In the genomic region with DNA sequence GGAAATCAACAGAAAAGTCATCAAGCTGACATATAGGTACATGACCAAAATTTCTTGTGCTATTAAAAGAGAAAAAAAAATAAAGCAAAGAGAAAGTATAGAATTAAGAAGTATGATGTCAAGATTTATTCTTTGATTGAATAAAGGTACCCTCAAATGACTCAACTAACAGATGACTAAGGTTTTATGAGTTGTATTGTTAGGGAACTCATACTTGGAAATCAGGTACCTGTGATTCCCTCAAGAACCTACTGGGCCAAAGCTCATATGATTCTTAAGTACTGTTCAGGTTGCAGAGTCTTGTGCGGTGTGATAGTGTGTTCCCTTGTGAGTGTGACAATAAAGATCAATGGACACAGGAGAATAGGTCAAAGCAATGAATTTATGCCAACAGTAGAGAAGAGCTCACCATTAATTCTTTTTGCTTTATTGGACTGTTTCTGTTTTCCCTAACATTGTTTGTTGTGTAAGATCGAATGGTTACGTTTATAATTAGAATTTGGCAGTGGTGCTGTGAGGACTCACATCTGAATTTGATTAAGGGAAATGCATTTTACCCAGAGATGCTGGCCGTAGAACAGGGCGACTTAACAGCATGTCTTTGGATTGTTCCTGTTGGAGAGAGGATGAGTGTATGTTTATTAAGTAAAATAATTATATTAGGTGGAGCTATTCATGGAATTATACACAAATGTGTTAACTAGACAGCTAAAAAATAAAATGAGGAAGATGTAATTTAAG, we compare ENCODE assay signal across 32 cellular contexts.
DNase-seq lines count a peak whose midpoint lies in the region; ATAC-seq and TF ChIP-seq lines count a peak whose summit lies in the region.
"Had no signal": no experiment of that assay in that cellular context is flagged by ENCODE, and none has a peak within 500 bp of the region (broad histone marks: within the 10 kb centered on the region; RNA-seq: fewer than 3 reads in every experiment).

No MANE protein-coding gene starts in this region.

- H3K4me3 ChIP-seq in GM23338 = no peak overlapping the region
- H3K4me3 ChIP-seq in astrocyte of the cerebellum (ENCODE audit: low read depth, low read length) = no peak overlapping the region
- H3K4me3 ChIP-seq in fibroblast of villous mesenchyme (ENCODE audit: low read depth, low read length) = no peak overlapping the region
- no peak overlapping the region for H3K4me3 ChIP-seq in neural progenitor cell
- H3K4me3 ChIP-seq: heart left ventricle, prostate gland, right lobe of liver, thoracic aorta had no signal

- H4K20me1 ChIP-seq in GM23338 (replicated peaks; ENCODE audit: insufficient read depth) = no peaks in the 10 kb centered on the region
- no peaks in the 10 kb centered on the region for H4K20me1 ChIP-seq in neural progenitor cell (ENCODE audit: low read depth)

- no peaks in the 10 kb centered on the region for H3K9me2 ChIP-seq in GM23338 (ENCODE audit: insufficient read depth)

- in situ Hi-C loops in astrocyte of the cerebellum (cut with HindIII; ENCODE audit: low sequenced_read_pairs) = no loop called here

- DNase-seq in AG09319 (ENCODE audit: extremely low read depth, low read depth) = peak; percentile 77
- DNase-seq in GM23338 (ENCODE audit: low spot score) = no peak
- DNase-seq in astrocyte of the cerebellum (ENCODE audit: low read depth) = peak; percentile 6
- peak; percentile 83 for DNase-seq in fibroblast of villous mesenchyme (ENCODE audit: low read depth)
- no peak for DNase-seq in neural progenitor cell (ENCODE audit: low spot score)
- no peak for DNase-seq in T-cell
- DNase-seq in midbrain (lab: John Stamatoyannopoulos, UW) = no peak
- DNase-seq in DMS114 treated with DMSO at 0.1 percent for 48 hours (lab: John Stamatoyannopoulos, UW; ENCODE audit: unreplicated experiment) = no peak
- DNase-seq: activated CD4-positive, alpha-beta T cell treated with anti-CD3 and anti-CD28 coated beads, Interleukin-2, amount 50 U/mL, for 48 hours; activated CD4-positive, CD25-positive, alpha-beta regulatory T cell treated with anti-CD3 and anti-CD28 coated beads, Interleukin-2, amount 50 U/mL, for 72 hours; activated CD8-positive, alpha-beta memory T cell treated with anti-CD3 and anti-CD28 coated beads, Interleukin-2, amount 50 U/mL, for 4 hours; activated naive CD4-positive, alpha-beta T cell treated with anti-CD3 and anti-CD28 coated beads for 36 hours; Caco-2; foreskin melanocyte; GDM1; heart left ventricle; kidney; left ventricle myocardium superior; naive B cell; NCI-H1417; NCI-H2029 treated with DMSO at 0.1 percent for 48 hours; NCI-H524 treated with DMSO at 0.1 percent for 48 hours; OCI-M1; right lobe of liver; stimulated activated CD8-positive, alpha-beta memory T cell treated with anti-CD3 and anti-CD28 coated beads, Interleukin-4, amount 100 ng/mL, for 48 hours; T-helper 2 cell had no signal

- H3K9ac ChIP-seq in neural progenitor cell = no peak overlapping the region

- H3K9me3 Mint-ChIP-seq in GM23338 (no peaks in the 10 kb centered on the region), neural progenitor cell (no peaks in the 10 kb centered on the region), T-cell (peaks cover 0 to 5% (median 0%) of the 10 kb centered on the region in 3 donors)
- H3K9me3 Mint-ChIP-seq: activated naive CD4-positive, alpha-beta T cell treated with anti-CD3 and anti-CD28 coated beads for 36 hours; activated T-helper 1 cell treated with anti-CD3 and anti-CD28 coated beads, Interleukin-12 subunit alpha, Interleukin-12 subunit beta, Interleukin-2, Interleukin-4 antibody, amounts not matched to agents 30 ng/mL and 10 ng/mL and 1 ng/mL, durations not matched to agents 14 hours and 24 hours and 36 hours; brain; naive B cell had no signal

- H3K4me2 ChIP-seq in GM23338 = no peak overlapping the region
- no peak overlapping the region for H3K4me2 ChIP-seq in neural progenitor cell

- H3K27ac ChIP-seq in GM23338 (ENCODE audit: low read depth) = no peak overlapping the region
- no peak overlapping the region for H3K27ac ChIP-seq in neural progenitor cell
- H3K27ac ChIP-seq: C4-2B, heart left ventricle, prostate gland, right lobe of liver, thoracic aorta had no signal

- POLR2A ChIA-PET in T-cell (lab: Charles Lee) = no interaction called here

- H3F3A ChIP-seq in GM23338 (replicated peaks; ENCODE audit: low read depth) = no peaks in the 10 kb centered on the region
- no peaks in the 10 kb centered on the region for H3F3A ChIP-seq in neural progenitor cell (ENCODE audit: low read depth)

- CTCF ChIA-PET in T-cell (lab: Charles Lee) = interaction anchor here in 1 of 2 donors (0.6 kb wide), 1 partner anchor 26 kb away, joined by 4 read pairs; no protein-coding TSS in a partner anchor

- H3K36me3 Mint-ChIP-seq in GM23338 (ENCODE audit: low read depth) = no peaks in the 10 kb centered on the region
- no peaks in the 10 kb centered on the region for H3K36me3 Mint-ChIP-seq in neural progenitor cell
- H3K36me3 Mint-ChIP-seq in T-cell = no peaks in the 10 kb centered on the region
- H3K36me3 Mint-ChIP-seq: brain, naive B cell had no signal

- no peaks in the 10 kb centered on the region for H3K9me3 ChIP-seq in neural progenitor cell (ENCODE audit: low read depth)
- H3K9me3 ChIP-seq: Caco-2, heart left ventricle, prostate gland, right lobe of liver, thoracic aorta had no signal

- H3K4me3 Mint-ChIP-seq in GM23338 = no peak overlapping the region
- H3K4me3 Mint-ChIP-seq in neural progenitor cell = no peak overlapping the region
- no peak overlapping the region for H3K4me3 Mint-ChIP-seq in T-cell
- H3K4me3 Mint-ChIP-seq: activated naive CD4-positive, alpha-beta T cell treated with anti-CD3 and anti-CD28 coated beads for 36 hours; activated T-helper 1 cell treated with anti-CD3 and anti-CD28 coated beads, Interleukin-12 subunit alpha, Interleukin-12 subunit beta, Interleukin-2, Interleukin-4 antibody, amounts not matched to agents 30 ng/mL and 10 ng/mL and 1 ng/mL, durations not matched to agents 14 hours and 24 hours and 36 hours; brain; naive B cell; stimulated activated naive CD8-positive, alpha-beta T cell treated with anti-CD3 and anti-CD28 coated beads, Interleukin-15, Interleukin-2, amounts not matched to agents 100 ng/mL and 50 ng/mL, for 24 hours had no signal

- H2AFZ ChIP-seq in GM23338 = 0 out of 2 replicates have a peak overlapping the region, but pooled peaks have one; percentile 33
- H2AFZ ChIP-seq in neural progenitor cell (replicated peaks) = no peak overlapping the region

- no peaks in the 10 kb centered on the region for H3K27me3 ChIP-seq in GM23338 (ENCODE audit: insufficient read depth)
- H3K27me3 ChIP-seq in neural progenitor cell = no peaks in the 10 kb centered on the region
- H3K27me3 ChIP-seq: heart left ventricle, right lobe of liver had no signal

- H3K27ac Mint-ChIP-seq in GM23338 (no peak overlapping the region), neural progenitor cell (no peak overlapping the region), T-cell (no peak overlapping the region)
- H3K27ac Mint-ChIP-seq: activated naive CD4-positive, alpha-beta T cell treated with anti-CD3 and anti-CD28 coated beads for 36 hours; activated T-helper 1 cell treated with anti-CD3 and anti-CD28 coated beads, Interleukin-12 subunit alpha, Interleukin-12 subunit beta, Interleukin-2, Interleukin-4 antibody, amounts not matched to agents 30 ng/mL and 10 ng/mL and 1 ng/mL, durations not matched to agents 14 hours and 24 hours and 36 hours; naive B cell; stimulated activated naive CD8-positive, alpha-beta T cell treated with anti-CD3 and anti-CD28 coated beads, Interleukin-15, Interleukin-2, amounts not matched to agents 100 ng/mL and 50 ng/mL, for 24 hours had no signal

- H3K4me1 ChIP-seq in GM23338 (ENCODE audit: insufficient read depth) (no peaks in the 10 kb centered on the region), neural progenitor cell (no peaks in the 10 kb centered on the region)
- H3K4me1 ChIP-seq: Caco-2, heart left ventricle, prostate gland, right lobe of liver had no signal

- H3K79me2 ChIP-seq in GM23338 (replicated peaks; ENCODE audit: insufficient read depth) (no peaks in the 10 kb centered on the region), neural progenitor cell (ENCODE audit: low read depth) (no peaks in the 10 kb centered on the region)

- no peak for ATAC-seq in GM23338
- no peak for ATAC-seq in T-cell (replicated peaks in 1 of 4)
- ATAC-seq: heart left ventricle, left ventricle myocardium superior, right lobe of liver had no signal

- H3K27me3 Mint-ChIP-seq in GM23338 (ENCODE audit: insufficient read depth, low read depth, poor library complexity) (no peaks in the 10 kb centered on the region), neural progenitor cell (ENCODE audit: insufficient read depth, low read depth) (peaks cover 4% of the 10 kb centered on the region), T-cell (no peaks in the 10 kb centered on the region)
- H3K27me3 Mint-ChIP-seq: brain; naive B cell; stimulated activated naive CD8-positive, alpha-beta T cell treated with anti-CD3 and anti-CD28 coated beads, Interleukin-15, Interleukin-2, amounts not matched to agents 100 ng/mL and 50 ng/mL, for 24 hours had no signal

- TF ChIP-seq CTCF in AG09319 (IDR thresholded peaks at IDR 0.05; ENCODE audit: low read depth, low read length) (no peak), GM23338 (conservative IDR thresholded peaks at IDR 0.05; ENCODE audit: low read depth in 2 of 2) (no peak), astrocyte of the cerebellum (IDR thresholded peaks at IDR 0.05; ENCODE audit: low read depth, low read length, missing control alignments) (no peak), fibroblast of villous mesenchyme (IDR thresholded peaks at IDR 0.05; ENCODE audit: insufficient read depth, low read depth, low read length) (no peak), neural progenitor cell (IDR thresholded peaks at IDR 0.05) (no peak)

- no peaks in the 10 kb centered on the region for H3K36me3 ChIP-seq in GM23338 (ENCODE audit: insufficient read depth)
- H3K36me3 ChIP-seq in neural progenitor cell = no peaks in the 10 kb centered on the region
- H3K36me3 ChIP-seq: heart left ventricle, prostate gland, right lobe of liver, thoracic aorta had no signal

- H3K4me1 Mint-ChIP-seq in GM23338 (peaks cover 4% of the 10 kb centered on the region; the same call in 2 of the 3 replicates), neural progenitor cell (no peaks in the 10 kb centered on the region), T-cell (no peaks in the 10 kb centered on the region)
- H3K4me1 Mint-ChIP-seq: naive B cell had no signal

TF ChIP-seq in GM23338, 12 proteins besides CTCF, POLR2A, EP300 and RAD21 (continues in another document):
- TF ChIP-seq CREB1 (CRISPR knock-in tag; IDR thresholded peaks at IDR 0.05; ENCODE audit: low read depth) (no peak), EZH2phosphoT487 (IDR thresholded peaks at IDR 0.05; ENCODE audit: unreplicated experiment) (no peak)
- TF ChIP-seq, protein P1, sequence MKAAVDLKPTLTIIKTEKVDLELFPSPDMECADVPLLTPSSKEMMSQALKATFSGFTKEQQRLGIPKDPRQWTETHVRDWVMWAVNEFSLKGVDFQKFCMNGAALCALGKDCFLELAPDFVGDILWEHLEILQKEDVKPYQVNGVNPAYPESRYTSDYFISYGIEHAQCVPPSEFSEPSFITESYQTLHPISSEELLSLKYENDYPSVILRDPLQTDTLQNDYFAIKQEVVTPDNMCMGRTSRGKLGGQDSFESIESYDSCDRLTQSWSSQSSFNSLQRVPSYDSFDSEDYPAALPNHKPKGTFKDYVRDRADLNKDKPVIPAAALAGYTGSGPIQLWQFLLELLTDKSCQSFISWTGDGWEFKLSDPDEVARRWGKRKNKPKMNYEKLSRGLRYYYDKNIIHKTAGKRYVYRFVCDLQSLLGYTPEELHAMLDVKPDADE (IDR thresholded peaks at IDR 0.05) = no peak

Comparison
In these comparisons a context has a peak if more than half of its experiments do, and no peak if none do; other contexts are left out.
1. DNase-seq: peak in AG09319 (single experiment), astrocyte of the cerebellum (single experiment) and fibroblast of villous mesenchyme (single experiment); none in GM23338 (single experiment), neural progenitor cell (single experiment), T-cell (0 of 34), midbrain (single experiment) and DMS114 treated with DMSO at 0.1 percent for 48 hours (single experiment).